In genomic region chr3:151169700-151170224, GRCh38 we compare ENCODE assay signal across 8 cellular contexts. TPM values are rescaled to one million over a fixed set of nuclear protein-coding genes. Genes with fewer than 3 reads are reported as not detected.
DNase-seq lines count a peak whose midpoint lies in the region; ATAC-seq and TF ChIP-seq lines count a peak whose summit lies in the region.

No MANE protein-coding gene starts in this region.

- no peak for TF ChIP-seq CTCF in CD8-positive, alpha-beta T cell (IDR thresholded peaks at IDR 0.05)
- TF ChIP-seq CTCF in colonic mucosa (IDR thresholded peaks at IDR 0.05) = no peak
- TF ChIP-seq CTCF in omental fat pad (IDR thresholded peaks at IDR 0.05) = no peak

- peak overlapping the region; percentile 58 for H3K27ac Mint-ChIP-seq in CD8-positive, alpha-beta T cell

- H3K36me3 Mint-ChIP-seq in CD8-positive, alpha-beta T cell = no peaks in the 10 kb centered on the region

- H3K9ac ChIP-seq in colonic mucosa (ENCODE audit: low read depth in 2 of 2, low read length in 2 of 2) = no peak overlapping the region

- no peak for DNase-seq in CD8-positive, alpha-beta T cell
- peak; percentile 98 for DNase-seq in NOMO-1 treated with DMSO at 0.1 percent for 48 hours (lab: John Stamatoyannopoulos, UW; ENCODE audit: unreplicated experiment)
- DNase-seq in colonic mucosa = no peak
- peak; percentile 54 for DNase-seq in stimulated activated CD4-positive, alpha-beta T cell treated with anti-CD3 and anti-CD28 coated beads, Interleukin-1b, Interleukin-23, amount 100 ng/mL, for 48 hours
- DNase-seq in NCI-H1092 (lab: John Stamatoyannopoulos, UW) = no peak
- no peak for DNase-seq in OCI-M2 (lab: John Stamatoyannopoulos, UW; ENCODE audit: unreplicated experiment)
- no peak for DNase-seq in omental fat pad (ENCODE audit: low spot score)

- no peaks in the 10 kb centered on the region for H3K9me3 Mint-ChIP-seq in CD8-positive, alpha-beta T cell

- POLR2A ChIA-PET in CD8-positive, alpha-beta T cell (lab: Charles Lee) = interaction anchor here (1.3 kb wide), 1 partner anchor 13 kb away, joined by 6 read pairs; no protein-coding TSS in a partner anchor

- H3K4me3 ChIP-seq in CD8-positive, alpha-beta T cell (ENCODE audit: low read depth, low read length) = no peak overlapping the region
- H3K4me3 ChIP-seq in colonic mucosa = no peak overlapping the region

- H3K4me3 Mint-ChIP-seq in CD8-positive, alpha-beta T cell = no peak overlapping the region

- no peaks in the 10 kb centered on the region for H3K36me3 ChIP-seq in CD8-positive, alpha-beta T cell (ENCODE audit: insufficient read depth, low read length)
- H3K36me3 ChIP-seq in colonic mucosa = no peaks in the 10 kb centered on the region

- H3K9me3 ChIP-seq in CD8-positive, alpha-beta T cell (ENCODE audit: low read length) = no peaks in the 10 kb centered on the region
- no peaks in the 10 kb centered on the region for H3K9me3 ChIP-seq in colonic mucosa

- intact Hi-C loops in CD8-positive, alpha-beta T cell (cut with DNase I, micrococcal nuclease) = loop anchor here (2.0 to 10.0 kb wide), 5 partner anchors 43 to 745 kb away; partner anchors contain the start of gene P2RY13 (in 1 of the 2)
- intact Hi-C loops in colonic mucosa (cut with DNase I) = loop anchor here (2.0 to 5.0 kb wide), 2 partner anchors 58 to 113 kb away; no protein-coding TSS in a partner anchor

- H3K4me1 Mint-ChIP-seq in CD8-positive, alpha-beta T cell (ENCODE audit: low read depth) = peaks cover 39% of the 10 kb centered on the region

- no peak overlapping the region for H3K27ac ChIP-seq in CD8-positive, alpha-beta T cell (ENCODE audit: low read depth, low read length)
- H3K27ac ChIP-seq in colonic mucosa = peak overlapping the region; percentile 25

- no peaks in the 10 kb centered on the region for H3K27me3 ChIP-seq in CD8-positive, alpha-beta T cell (ENCODE audit: insufficient read depth, low read length)
- H3K27me3 ChIP-seq in colonic mucosa = no peaks in the 10 kb centered on the region

- CTCF ChIA-PET in CD8-positive, alpha-beta T cell (lab: Charles Lee) = interaction anchor here (0.6 to 8.2 kb wide), 8 partner anchors 8 to 112 kb away, joined by 3 to 333 read pairs (median 22); partner anchors contain the start of gene P2RY14

- ATAC-seq in CD8-positive, alpha-beta T cell = no peak
- peak; percentile 37 for ATAC-seq in GM21825 (IDR thresholded peaks at IDR 0.05; ENCODE audit: unreplicated experiment)
- no peak for ATAC-seq in omental fat pad (ENCODE audit: low FRiP score)

- H3K27me3 Mint-ChIP-seq in CD8-positive, alpha-beta T cell (ENCODE audit: low read depth) = no peaks in the 10 kb centered on the region

- peaks cover 38% of the 10 kb centered on the region for H3K4me1 ChIP-seq in CD8-positive, alpha-beta T cell (ENCODE audit: insufficient read depth, low read length)
- no peaks in the 10 kb centered on the region for H3K4me1 ChIP-seq in colonic mucosa

RNA-seq across cellular contexts. Expression of gene GPR171, which starts 33.3 kb away (rescaled TPM):
- 10 to 100 TPM; 11.5 to 13.4 TPM for total RNA-seq in CD8-positive, alpha-beta T cell
- total RNA-seq in colonic mucosa (under 1 TPM; 0.40 to 0.53 TPM), omental fat pad (10 to 100 TPM in 1 of 4 donors, 1 to 10 TPM in 3; 2.8 to 10.6 (median 4.7) TPM)

Comparison
In these comparisons a context has a peak if more than half of its experiments do, and no peak if none do; other contexts are left out.
1. DNase-seq: peak in NOMO-1 treated with DMSO at 0.1 percent for 48 hours (single experiment) and stimulated activated CD4-positive, alpha-beta T cell treated with anti-CD3 and anti-CD28 coated beads, Interleukin-1b, Interleukin-23, amount 100 ng/mL, for 48 hours (single experiment); none in CD8-positive, alpha-beta T cell (0 of 7), colonic mucosa (single experiment), NCI-H1092 (single experiment), OCI-M2 (single experiment) and omental fat pad (single experiment).